ENCODE assay signal across 9 cellular contexts in the genomic region with DNA sequence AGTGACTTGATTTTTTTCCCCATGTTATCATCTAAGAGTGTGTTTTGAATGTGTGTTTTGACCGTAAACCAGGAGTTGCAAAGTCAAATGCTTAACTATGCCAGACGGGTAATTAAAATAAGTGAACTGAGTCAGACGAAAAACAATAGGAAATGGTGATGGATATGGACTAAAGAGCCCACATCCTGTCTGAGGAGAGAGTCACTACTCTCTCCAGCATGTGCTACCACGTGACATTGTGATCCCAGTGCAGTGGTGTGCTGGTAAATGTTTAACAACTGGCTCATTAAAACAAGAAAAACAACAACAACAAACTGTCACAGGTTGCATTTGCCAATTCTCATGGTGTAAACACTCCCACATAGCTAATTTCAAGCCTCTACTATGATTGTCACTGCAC.
DNase-seq lines count a peak whose midpoint lies in the region; ATAC-seq and TF ChIP-seq lines count a peak whose summit lies in the region.
"Had no signal": no experiment of that assay in that cellular context is flagged by ENCODE, and none has a peak within 500 bp of the region (broad histone marks: within the 10 kb centered on the region; RNA-seq: fewer than 3 reads in every experiment).

No MANE protein-coding gene starts in this region.

- no peaks in the 10 kb centered on the region for H3K36me3 ChIP-seq in HUES6 (ENCODE audit: control insufficient read depth, insufficient read depth, low read length)

- peak overlapping the region; percentile 62; the same call in 1 of the 2 replicates for H3K27ac ChIP-seq in HUES6 (ENCODE audit: low read depth, low read length)
- H3K27ac ChIP-seq: 22Rv1 had no signal

- ATAC-seq in HG03521 (IDR thresholded peaks at IDR 0.05; ENCODE audit: unreplicated experiment): no peak

- no peaks in the 10 kb centered on the region for H3K27me3 ChIP-seq in HUES6 (ENCODE audit: control insufficient read depth, insufficient read depth, low read length)

- H3K9me3 ChIP-seq in HUES6 (ENCODE audit: control insufficient read depth, insufficient read depth, low read depth, low read length): no peaks in the 10 kb centered on the region

- DNase-seq in NOMO-1 treated with DMSO at 0.1 percent for 48 hours (lab: John Stamatoyannopoulos, UW; ENCODE audit: unreplicated experiment) (peak; percentile 9), NOMO-1 (lab: John Stamatoyannopoulos, UW; ENCODE audit: unreplicated experiment in 2 of 2) (no peak), choroid plexus epithelial cell (ENCODE audit: low read depth) (peak; percentile 79), renal cortical epithelial cell (ENCODE audit: low read depth) (peak; percentile 100), NCI-H146 (lab: John Stamatoyannopoulos, UW) (no peak), head of caudate nucleus (no peak)

- intact Hi-C loops in head of caudate nucleus (cut with DNase I): no loop called here

- TF ChIP-seq CTCF in choroid plexus epithelial cell (conservative IDR thresholded peaks at IDR 0.05; ENCODE audit: low read depth, low read length): no peak

- peaks cover 11% of the 10 kb centered on the region for H3K4me1 ChIP-seq in HUES6 (ENCODE audit: control insufficient read depth, insufficient read depth, low read length)

- no peak overlapping the region for H3K9ac ChIP-seq in HUES6 (ENCODE audit: low read length)

- H3K4me3 ChIP-seq in HUES6 (ENCODE audit: low read depth, low read length) (no peak overlapping the region), choroid plexus epithelial cell (ENCODE audit: low read depth, low read length) (no peak overlapping the region)

Comparison
In these comparisons a context has a peak if more than half of its experiments do, and no peak if none do; other contexts are left out.
1. DNase-seq: peak in NOMO-1 treated with DMSO at 0.1 percent for 48 hours (single experiment), choroid plexus epithelial cell (single experiment) and renal cortical epithelial cell (single experiment); none in NOMO-1 (0 of 2), NCI-H146 (single experiment) and head of caudate nucleus (0 of 42).